Comparison of ENCODE assay signal across 14 cellular contexts in the genomic region with DNA sequence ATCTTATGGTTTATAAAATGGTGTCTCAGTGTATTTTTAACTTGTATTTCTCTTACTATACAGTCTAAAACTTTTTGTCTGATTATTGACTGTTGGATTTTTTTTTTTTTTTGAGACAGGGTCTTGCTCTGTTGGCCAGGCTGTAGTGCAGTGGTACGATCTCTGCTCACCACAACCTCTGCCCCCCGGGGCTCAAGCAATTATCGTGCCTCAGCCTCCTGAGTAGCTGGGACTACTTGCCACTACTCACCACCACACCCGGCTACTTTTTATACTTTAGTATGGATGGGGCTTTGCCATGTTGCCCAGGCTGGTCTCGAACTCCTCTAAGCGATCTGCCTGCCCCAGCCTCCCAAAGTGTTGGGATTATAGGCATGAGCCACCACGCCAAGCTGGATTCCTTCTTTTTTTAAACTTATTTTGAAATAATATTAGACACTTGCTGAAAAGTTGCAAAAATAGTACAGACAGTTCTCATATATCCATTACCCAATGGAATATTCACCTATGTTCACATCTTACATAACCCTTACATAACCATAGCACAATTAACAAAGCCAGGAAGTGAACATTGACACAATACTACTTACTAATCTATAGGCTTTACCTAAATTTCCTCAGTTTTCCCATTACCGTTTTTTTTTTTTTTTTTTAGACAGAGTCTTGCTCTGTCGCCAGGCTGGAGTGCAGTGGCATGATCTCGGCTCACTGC. TPM values are rescaled to one million over a fixed set of nuclear protein-coding genes. Genes with fewer than 3 reads are reported as not detected.
DNase-seq lines count a peak whose midpoint lies in the region; ATAC-seq and TF ChIP-seq lines count a peak whose summit lies in the region.
"Had no signal": no experiment of that assay in that cellular context is flagged by ENCODE, and none has a peak within 500 bp of the region (broad histone marks: within the 10 kb centered on the region; RNA-seq: fewer than 3 reads in every experiment).

No MANE protein-coding gene starts in this region.

- in situ Hi-C loops in transverse colon (cut with MboI; ENCODE audit: low pct_ligation_motif_present in 1 of 4, low pct_unique_long_range_greater_than_20kb in 1 of 4, low sequenced_read_pairs in 3 of 4) (loop anchor here in 3 of 4 donors (5.0 to 25.0 kb wide), 2 partner anchors 74 to 111 kb away; a partner anchor contains a TSS), HAP-1 (cut with MboI; ENCODE audit: low sequenced_read_pairs) (loop anchor here (5.0 kb wide), 1 partner anchor 74 kb away; no protein-coding TSS in a partner anchor)

- no peak overlapping the region for H3K9ac ChIP-seq in mucosa of rectum (ENCODE audit: low read depth in 1 of 2, low read length in 2 of 2)

- H3K36me3 ChIP-seq in breast epithelium (peaks cover 8% of the 10 kb centered on the region), mucosa of rectum (ENCODE audit: control insufficient read depth in 2 of 2, insufficient read depth in 2 of 2, low read length in 2 of 2) (peaks cover 70 to 78% of the 10 kb centered on the region in 2 donors), transverse colon (peaks cover 0 to 47% (median 21%) of the 10 kb centered on the region in 4 donors), HAP-1 (replicated peaks) (no peaks in the 10 kb centered on the region)

- no peaks in the 10 kb centered on the region for H3K9me3 Mint-ChIP-seq in activated CD8-positive, alpha-beta T cell treated with anti-CD3 and anti-CD28 coated beads, Interleukin-2, amount 10 ng/mL, durations not matched to agents 7 days and 5 days (ENCODE audit: insufficient read depth)
- H3K9me3 Mint-ChIP-seq in activated CD8-positive, alpha-beta T cell treated with anti-CD3 and anti-CD28 coated beads for 36 hours: no peaks in the 10 kb centered on the region
- H3K9me3 Mint-ChIP-seq: activated T-helper 2 cell treated with anti-CD3 and anti-CD28 coated beads, Interferon-gamma antibody, Interleukin-2, Interleukin-4, amounts not matched to agents 10 μg/mL and 5 μg/mL and 100 μg/mL, durations not matched to agents 14 hours and 24 hours and 36 hours; dendritic cell treated with granulocyte-macrophage colony-stimulating factor and Interleukin-4, amounts not matched to agents 40 ng/mL and 50 ng/mL, for 4 days; nephron progenitor cell had no signal

- POLR2A ChIA-PET in activated CD8-positive, alpha-beta T cell treated with anti-CD3 and anti-CD28 coated beads, Interleukin-2, amount 10 ng/mL, durations not matched to agents 7 days and 5 days (lab: Charles Lee): no interaction called here
- POLR2A ChIA-PET in activated CD8-positive, alpha-beta T cell treated with anti-CD3 and anti-CD28 coated beads for 36 hours (lab: Charles Lee): no interaction called here

- no peak for TF ChIP-seq EP300 in transverse colon (IDR thresholded peaks at IDR 0.05; ENCODE audit: low read depth)

- intact Hi-C loops in activated CD8-positive, alpha-beta T cell treated with anti-CD3 and anti-CD28 coated beads for 36 hours (cut with micrococcal nuclease): no loop called here
- intact Hi-C loops in breast epithelium (cut with DNase I; ENCODE audit: low total_unique reads) (loop anchor here (5.0 kb wide), 1 partner anchor 49 kb away; a partner anchor contains a TSS), transverse colon (cut with DNase I; ENCODE audit: low total_unique reads) (loop anchor here (5.0 kb wide), 1 partner anchor 49 kb away; a partner anchor contains a TSS)

- H3K27ac ChIP-seq in breast epithelium: peak overlapping the region; percentile 95 to 96
- H3K27ac ChIP-seq in mucosa of rectum (ENCODE audit: low read depth in 2 of 2, low read length in 2 of 2): peak overlapping the region; percentile 38 to 49
- H3K27ac ChIP-seq in transverse colon: peak overlapping the region; percentile 72 to 87 (median 84)

- no peak overlapping the region for H3K4me3 Mint-ChIP-seq in activated CD8-positive, alpha-beta T cell treated with anti-CD3 and anti-CD28 coated beads, Interleukin-2, amount 10 ng/mL, durations not matched to agents 7 days and 5 days
- H3K4me3 Mint-ChIP-seq in activated CD8-positive, alpha-beta T cell treated with anti-CD3 and anti-CD28 coated beads for 36 hours: no peak overlapping the region
- H3K4me3 Mint-ChIP-seq: dendritic cell treated with granulocyte-macrophage colony-stimulating factor and Interleukin-4, amounts not matched to agents 40 ng/mL and 50 ng/mL, for 4 days; nephron progenitor cell had no signal

- H3K27me3 Mint-ChIP-seq in activated CD8-positive, alpha-beta T cell treated with anti-CD3 and anti-CD28 coated beads, Interleukin-2, amount 10 ng/mL, durations not matched to agents 7 days and 5 days (ENCODE audit: low read depth): no peaks in the 10 kb centered on the region
- no peaks in the 10 kb centered on the region for H3K27me3 Mint-ChIP-seq in activated CD8-positive, alpha-beta T cell treated with anti-CD3 and anti-CD28 coated beads for 36 hours
- H3K27me3 Mint-ChIP-seq: dendritic cell treated with granulocyte-macrophage colony-stimulating factor and Interleukin-4, amounts not matched to agents 40 ng/mL and 50 ng/mL, for 4 days had no signal

- H3K4me3 ChIP-seq in breast epithelium: no peak overlapping the region
- no peak overlapping the region for H3K4me3 ChIP-seq in mucosa of rectum (ENCODE audit: low read length in 2 of 2)
- H3K4me3 ChIP-seq in transverse colon: no peak overlapping the region
- H3K4me3 ChIP-seq in HAP-1: no peak overlapping the region
- H3K4me3 ChIP-seq: testis had no signal

- peaks cover 34% of the 10 kb centered on the region for H3K4me1 Mint-ChIP-seq in activated CD8-positive, alpha-beta T cell treated with anti-CD3 and anti-CD28 coated beads, Interleukin-2, amount 10 ng/mL, durations not matched to agents 7 days and 5 days (ENCODE audit: low read depth)
- H3K4me1 Mint-ChIP-seq in activated CD8-positive, alpha-beta T cell treated with anti-CD3 and anti-CD28 coated beads for 36 hours (ENCODE audit: low read depth): peaks cover 14% of the 10 kb centered on the region
- H3K4me1 Mint-ChIP-seq: nephron progenitor cell had no signal

- 89 to 93% methylated on average over 9 to 10 of the region's 10 CpGs for WGBS in transverse colon (ENCODE audit: low coverage in 1 of 2), 2 donors

- TF ChIP-seq CTCF in activated CD8-positive, alpha-beta T cell treated with anti-CD3 and anti-CD28 coated beads for 36 hours (IDR thresholded peaks at IDR 0.05): no peak
- TF ChIP-seq CTCF in breast epithelium (IDR thresholded peaks at IDR 0.05) (no peak), transverse colon (IDR thresholded peaks at IDR 0.05) (no peak)

- TF ChIP-seq POLR2A in breast epithelium (IDR thresholded peaks at IDR 0.05) (no peak), transverse colon (IDR thresholded peaks at IDR 0.05) (no peak)

- no peaks in the 10 kb centered on the region for H3K27me3 ChIP-seq in breast epithelium
- no peaks in the 10 kb centered on the region for H3K27me3 ChIP-seq in mucosa of rectum (ENCODE audit: control insufficient read depth in 2 of 2, insufficient read depth in 2 of 2, low read length in 2 of 2)
- no peaks in the 10 kb centered on the region for H3K27me3 ChIP-seq in transverse colon
- no peaks in the 10 kb centered on the region for H3K27me3 ChIP-seq in HAP-1 (ENCODE audit: low read depth)
- H3K27me3 ChIP-seq: testis had no signal

- peaks cover 14 to 21% of the 10 kb centered on the region in 2 donors for H3K4me1 ChIP-seq in breast epithelium
- H3K4me1 ChIP-seq in mucosa of rectum (ENCODE audit: control insufficient read depth in 2 of 2, insufficient read depth in 2 of 2, low read length in 2 of 2): peaks cover 5% of the 10 kb centered on the region in 2 donors
- peaks cover 14 to 44% (median 18%) of the 10 kb centered on the region in 4 donors for H3K4me1 ChIP-seq in transverse colon
- H3K4me1 ChIP-seq in HAP-1: no peaks in the 10 kb centered on the region

- peak overlapping the region; percentile 50 for H3K27ac Mint-ChIP-seq in activated CD8-positive, alpha-beta T cell treated with anti-CD3 and anti-CD28 coated beads, Interleukin-2, amount 10 ng/mL, durations not matched to agents 7 days and 5 days
- no peak overlapping the region for H3K27ac Mint-ChIP-seq in activated CD8-positive, alpha-beta T cell treated with anti-CD3 and anti-CD28 coated beads for 36 hours
- H3K27ac Mint-ChIP-seq: activated T-helper 2 cell treated with anti-CD3 and anti-CD28 coated beads, Interferon-gamma antibody, Interleukin-2, Interleukin-4, amounts not matched to agents 10 μg/mL and 5 μg/mL and 100 μg/mL, durations not matched to agents 14 hours and 24 hours and 36 hours; dendritic cell treated with granulocyte-macrophage colony-stimulating factor and Interleukin-4, amounts not matched to agents 40 ng/mL and 50 ng/mL, for 4 days; nephron progenitor cell had no signal

- ATAC-seq in activated CD8-positive, alpha-beta T cell treated with anti-CD3 and anti-CD28 coated beads, Interleukin-2, amount 10 ng/mL, durations not matched to agents 7 days and 5 days: no peak
- no peak for ATAC-seq in activated CD8-positive, alpha-beta T cell treated with anti-CD3 and anti-CD28 coated beads for 36 hours

- peaks cover 6% of the 10 kb centered on the region for H3K36me3 Mint-ChIP-seq in activated CD8-positive, alpha-beta T cell treated with anti-CD3 and anti-CD28 coated beads, Interleukin-2, amount 10 ng/mL, durations not matched to agents 7 days and 5 days (ENCODE audit: low read depth)
- H3K36me3 Mint-ChIP-seq in activated CD8-positive, alpha-beta T cell treated with anti-CD3 and anti-CD28 coated beads for 36 hours (ENCODE audit: low read depth): no peaks in the 10 kb centered on the region

- CTCF ChIA-PET in activated CD8-positive, alpha-beta T cell treated with anti-CD3 and anti-CD28 coated beads, Interleukin-2, amount 10 ng/mL, durations not matched to agents 7 days and 5 days (lab: Charles Lee): interaction anchor here (7.2 to 10.1 kb wide), 2 partner anchors 53 to 75 kb away, joined by 225 to 336 read pairs; no protein-coding TSS in a partner anchor
- CTCF ChIA-PET in activated CD8-positive, alpha-beta T cell treated with anti-CD3 and anti-CD28 coated beads for 36 hours (lab: Charles Lee): interaction anchor here (1.2 kb wide), 1 partner anchor 78 kb away, joined by 3 read pairs; no protein-coding TSS in a partner anchor

- no peaks in the 10 kb centered on the region for H3K9me3 ChIP-seq in breast epithelium
- no peaks in the 10 kb centered on the region for H3K9me3 ChIP-seq in mucosa of rectum (ENCODE audit: control insufficient read depth in 2 of 2, low read length in 2 of 2)
- no peaks in the 10 kb centered on the region for H3K9me3 ChIP-seq in transverse colon
- no peaks in the 10 kb centered on the region for H3K9me3 ChIP-seq in HAP-1
- H3K9me3 ChIP-seq: testis had no signal

- DNase-seq in activated CD8-positive, alpha-beta T cell treated with anti-CD3 and anti-CD28 coated beads, Interleukin-2, amount 10 ng/mL, durations not matched to agents 7 days and 5 days: no peak
- no peak for DNase-seq in activated CD8-positive, alpha-beta T cell treated with anti-CD3 and anti-CD28 coated beads for 36 hours
- no peak for DNase-seq in breast epithelium (ENCODE audit: low spot score in 2 of 2)
- DNase-seq in transverse colon: no peak
- DNase-seq in stimulated activated CD4-positive, alpha-beta T cell treated with anti-CD3 and anti-CD28 coated beads, Interleukin-12 subunit alpha, Interleukin-12 subunit beta, amount 100 ng/mL, for 4 hours: no peak
- DNase-seq in NCI-H1092 (lab: John Stamatoyannopoulos, UW): no peak
- DNase-seq in HAP-1 (ENCODE audit: low spot score in 2 of 2): no peak
- DNase-seq: NCI-H2107; nephron progenitor cell; stimulated activated CD4-positive, alpha-beta T cell treated with anti-CD3 and anti-CD28 coated beads, Interleukin-2, amount 100 ng/mL, for 48 hours; testis had no signal

RNA-seq across cellular contexts. Expression of a gene that starts 47.2 kb away (rescaled TPM):
- 10 to 100 TPM; 50.7 to 54.9 TPM for total RNA-seq in activated CD8-positive, alpha-beta T cell treated with anti-CD3 and anti-CD28 coated beads, Interleukin-2, amount 10 ng/mL, durations not matched to agents 7 days and 5 days
- total RNA-seq in activated CD8-positive, alpha-beta T cell treated with anti-CD3 and anti-CD28 coated beads for 36 hours: 10 to 100 TPM; 31.7 to 32.5 TPM
- total RNA-seq in breast epithelium (100 to 1,000 TPM; 263 to 444 (median 334) TPM), transverse colon (100 to 1,000 TPM in 2 of 4 donors, 10 to 100 TPM in 2; 78.2 to 195 (median 111) TPM)

RNA-seq across cellular contexts. Expression of a gene that starts 54.9 kb away (rescaled TPM):
- 1 to 10 TPM; 4.0 to 4.2 TPM for total RNA-seq in activated CD8-positive, alpha-beta T cell treated with anti-CD3 and anti-CD28 coated beads, Interleukin-2, amount 10 ng/mL, durations not matched to agents 7 days and 5 days
- 1 to 10 TPM; 1.9 to 2.2 TPM for total RNA-seq in activated CD8-positive, alpha-beta T cell treated with anti-CD3 and anti-CD28 coated beads for 36 hours
- total RNA-seq in breast epithelium (over 10,000 TPM in 1 of 3 donors, 1,000 to 10,000 TPM in 2; 1,290 to 13,922 (median 1,437) TPM), transverse colon (100 to 1,000 TPM; 628 to 986 (median 782) TPM)

Comparison
In these comparisons a context has a peak if more than half of its experiments do, and no peak if none do; other contexts are left out.
1. H3K27ac ChIP-seq: peak in every context shown above with its lines; median percentile 96 in breast epithelium; 84 in transverse colon; 44 in mucosa of rectum.
2. RNA of a gene that starts 54.9 kb away (total RNA-seq): 1,290 to 13,922 TPM in breast epithelium and 628 to 986 TPM in transverse colon; 4.0 to 4.2 TPM in activated CD8-positive, alpha-beta T cell treated with anti-CD3 and anti-CD28 coated beads, Interleukin-2, amount 10 ng/mL, durations not matched to agents 7 days and 5 days and 1.9 to 2.2 TPM in activated CD8-positive, alpha-beta T cell treated with anti-CD3 and anti-CD28 coated beads for 36 hours; every median in the first group is over 100 times any median in the second.